Comparison of ENCODE assay signal across 19 cellular contexts in the genomic region with DNA sequence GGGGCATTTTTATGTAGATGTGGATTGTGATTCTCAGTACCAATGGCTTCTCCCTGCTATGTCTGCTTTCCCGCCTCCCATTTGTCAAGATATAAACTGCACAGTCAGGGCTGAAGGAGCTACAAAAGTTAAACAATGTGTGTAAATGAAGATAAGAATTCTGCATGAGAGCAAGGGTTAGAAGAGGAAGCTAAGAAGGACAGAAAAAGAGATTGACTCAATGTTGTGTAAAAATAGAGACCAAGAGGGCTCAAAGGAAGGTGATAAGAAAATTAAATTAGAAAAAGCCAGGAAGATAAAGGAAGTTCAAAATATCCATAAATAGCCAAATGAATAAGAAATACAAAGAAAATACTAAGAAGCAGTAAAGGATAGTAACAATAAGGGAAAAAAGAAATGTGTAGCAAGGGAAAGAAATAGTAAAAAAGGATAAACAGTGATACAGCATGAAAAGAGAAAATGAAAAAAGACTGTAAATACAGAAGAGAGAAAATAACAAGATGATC.
A peak's percentile ranks its signal among the peaks of the same experiment; 100 is the strongest.
DNase-seq lines count a peak whose midpoint lies in the region; ATAC-seq and TF ChIP-seq lines count a peak whose summit lies in the region.
"Had no signal": no experiment of that assay in that cellular context is flagged by ENCODE, and none has a peak within 500 bp of the region (broad histone marks: within the 10 kb centered on the region; RNA-seq: fewer than 3 reads in every experiment).

No MANE protein-coding gene starts in this region.

- peaks cover 0 to 3% (median 2%) of the 10 kb centered on the region in 5 donors for H3K27me3 Mint-ChIP-seq in naive thymus-derived CD8-positive, alpha-beta T cell

- H3K9me3 Mint-ChIP-seq in naive thymus-derived CD8-positive, alpha-beta T cell = peaks cover 0 to 1% (median 0%) of the 10 kb centered on the region in 9 donors
- H3K9me3 Mint-ChIP-seq: CD8-positive, alpha-beta T cell had no signal

- H3K4me3 Mint-ChIP-seq in naive thymus-derived CD8-positive, alpha-beta T cell = no peak overlapping the region
- H3K4me3 Mint-ChIP-seq: CD8-positive, alpha-beta T cell; H9 had no signal

- H3K27ac Mint-ChIP-seq in naive thymus-derived CD8-positive, alpha-beta T cell = no peak overlapping the region
- H3K27ac Mint-ChIP-seq: CD8-positive, alpha-beta T cell; H9 had no signal

- TF ChIP-seq CTCF in VCaP (conservative IDR thresholded peaks at IDR 0.05) (no peak), fibroblast of villous mesenchyme (IDR thresholded peaks at IDR 0.05; ENCODE audit: insufficient read depth, low read depth, low read length) (no peak)

- no peaks in the 10 kb centered on the region for H3K36me3 Mint-ChIP-seq in naive thymus-derived CD8-positive, alpha-beta T cell
- H3K36me3 Mint-ChIP-seq: CD8-positive, alpha-beta T cell had no signal

- POLR2A ChIA-PET in naive thymus-derived CD8-positive, alpha-beta T cell (lab: Charles Lee) = no interaction called here

- peak overlapping the region; percentile 49 for H3K27ac ChIP-seq in VCaP
- H3K27ac ChIP-seq: HL-60 had no signal

- peak; percentile 49 for DNase-seq in CMK (ENCODE audit: low read depth)
- peak in 54 of 76 experiments; percentile 0 to 74 (median 14) for DNase-seq in HUDEP-2 (lab: John Stamatoyannopoulos, UW; ENCODE audit: unreplicated experiment in 76 of 76)
- DNase-seq in fibroblast of villous mesenchyme (ENCODE audit: low read depth) = peak; percentile 18
- no peak for DNase-seq in naive thymus-derived CD8-positive, alpha-beta T cell
- no peak for DNase-seq in RPMI8226
- DNase-seq: CD8-positive, alpha-beta T cell; DND-41; H9; IMR-90; Kasumi-1; MG63; NCI-H1105; NCI-H2081; Right ventricle myocardium superior had no signal

- H3K4me3 ChIP-seq in fibroblast of villous mesenchyme (ENCODE audit: low read depth, low read length) = no peak overlapping the region
- H3K4me3 ChIP-seq: BLaER1 treated with 17β-estradiol and CSF1 and Interleukin-3, amounts not matched to agents 10 nM and 100 nM; MG63 had no signal

- no peak for ATAC-seq in HG02981 (IDR thresholded peaks at IDR 0.05; ENCODE audit: unreplicated experiment)
- no peak for ATAC-seq in HG03378 (IDR thresholded peaks at IDR 0.05; ENCODE audit: unreplicated experiment)
- ATAC-seq in naive thymus-derived CD8-positive, alpha-beta T cell = no peak
- ATAC-seq: CD8-positive, alpha-beta T cell had no signal

- H3K4me1 Mint-ChIP-seq in naive thymus-derived CD8-positive, alpha-beta T cell = no peaks in the 10 kb centered on the region

Comparison
In these comparisons a context has a peak if more than half of its experiments do, and no peak if none do; other contexts are left out.
1. DNase-seq: peak in CMK (single experiment), HUDEP-2 (54 of 76) and fibroblast of villous mesenchyme (single experiment); none in naive thymus-derived CD8-positive, alpha-beta T cell (0 of 10) and RPMI8226 (single experiment).